Comparison of ENCODE assay signal across 25 cellular contexts in the genomic region with DNA sequence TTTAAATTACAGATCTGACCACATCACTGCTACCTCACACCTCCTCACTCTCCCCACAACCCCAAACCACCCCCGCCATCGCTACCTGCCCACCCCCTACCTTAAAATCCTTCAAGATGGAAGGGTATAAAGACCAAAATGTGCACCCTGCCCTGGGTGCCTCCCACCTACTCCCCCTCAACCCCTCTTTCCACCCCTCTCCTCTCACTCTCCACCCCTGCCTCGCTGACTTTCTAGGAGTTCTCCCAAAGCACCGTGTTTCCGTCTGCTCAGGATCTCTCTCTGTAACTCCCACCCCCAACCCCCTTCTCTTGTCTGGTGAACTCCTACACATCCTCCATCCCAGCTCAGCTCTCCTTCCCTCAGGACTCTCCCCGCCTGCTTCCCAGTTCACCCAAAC.
"Had no signal": no experiment of that assay in that cellular context is flagged by ENCODE, and none has a peak within 500 bp of the region (broad histone marks: within the 10 kb centered on the region; RNA-seq: fewer than 3 reads in every experiment).

No MANE protein-coding gene starts in this region.

- ATAC-seq: naive thymus-derived CD8-positive, alpha-beta T cell; pancreas; right cardiac atrium; stimulated activated effector memory CD8-positive, alpha-beta T cell treated with anti-CD3 and anti-CD28 coated beads, Interleukin-12 subunit alpha, Interleukin-12 subunit beta, amount 100 ng/mL, for 72 hours; upper lobe of right lung had no signal

- H3K4me1 Mint-ChIP-seq: stimulated activated effector memory CD8-positive, alpha-beta T cell treated with anti-CD3 and anti-CD28 coated beads, Interleukin-12 subunit alpha, Interleukin-12 subunit beta, amount 100 ng/mL, for 72 hours had no signal

- H3K4me3 Mint-ChIP-seq: naive thymus-derived CD8-positive, alpha-beta T cell; neural crest cell; stimulated activated effector memory CD8-positive, alpha-beta T cell treated with anti-CD3 and anti-CD28 coated beads, Interleukin-12 subunit alpha, Interleukin-12 subunit beta, amount 100 ng/mL, for 72 hours; stimulated activated naive CD8-positive, alpha-beta T cell treated with anti-CD3 and anti-CD28 coated beads, Interleukin-15, Interleukin-2, amounts not matched to agents 100 ng/mL and 50 ng/mL, for 24 hours had no signal

- H3K27ac ChIP-seq: hepatocyte, left ventricle myocardium inferior, pancreas, prostate gland, sigmoid colon, spleen, suprapubic skin, thoracic aorta, tibial artery, upper lobe of right lung had no signal

- H3K27me3 ChIP-seq: pancreas had no signal

- H3K9me3 ChIP-seq: left ventricle myocardium inferior, pancreas, prostate gland, sigmoid colon, spleen, suprapubic skin, thoracic aorta, tibial artery, upper lobe of right lung had no signal

- FAIRE-seq: pancreas, small intestine, urothelium cell line had no signal

- H3K4me2 ChIP-seq: hepatocyte had no signal

- H3K27ac Mint-ChIP-seq: nephron; stimulated activated effector memory CD8-positive, alpha-beta T cell treated with anti-CD3 and anti-CD28 coated beads, Interleukin-12 subunit alpha, Interleukin-12 subunit beta, amount 100 ng/mL, for 72 hours; stimulated activated naive CD8-positive, alpha-beta T cell treated with anti-CD3 and anti-CD28 coated beads, Interleukin-15, Interleukin-2, amounts not matched to agents 100 ng/mL and 50 ng/mL, for 24 hours had no signal

- H3K36me3 ChIP-seq: left ventricle myocardium inferior, pancreas, prostate gland, sigmoid colon, spleen, suprapubic skin, thoracic aorta, tibial artery, upper lobe of right lung had no signal

- H3K79me2 ChIP-seq: hepatocyte had no signal

- H3K36me3 Mint-ChIP-seq: naive thymus-derived CD8-positive, alpha-beta T cell; stimulated activated effector memory CD8-positive, alpha-beta T cell treated with anti-CD3 and anti-CD28 coated beads, Interleukin-12 subunit alpha, Interleukin-12 subunit beta, amount 100 ng/mL, for 72 hours had no signal

- H3K4me3 ChIP-seq: hepatocyte, left ventricle myocardium inferior, lung, pancreas, prostate gland, sigmoid colon, spleen, suprapubic skin, thoracic aorta, tibial artery, upper lobe of right lung had no signal

- DNase-seq: left ventricle myocardium inferior; mesendoderm; naive thymus-derived CD8-positive, alpha-beta T cell; nucleus accumbens; pancreas; retina; right cardiac atrium; sigmoid colon; small intestine; stimulated activated CD4-positive, alpha-beta T cell treated with anti-CD3 and anti-CD28 coated beads, Interleukin-4, amount 100 ng/mL, for 24 hours; stimulated activated naive CD4-positive, alpha-beta T cell; tibial artery; trophoblast cell; upper lobe of right lung had no signal

- H2AFZ ChIP-seq: hepatocyte had no signal

- H3K4me1 ChIP-seq: left ventricle myocardium inferior, pancreas, prostate gland, sigmoid colon, spleen, suprapubic skin, tibial artery, upper lobe of right lung had no signal
